In genomic region chr10:2329082-2329481, GRCh38 we compare ENCODE assay signal across 8 cellular contexts.
"Had no signal": no experiment of that assay in that cellular context is flagged by ENCODE, and none has a peak within 500 bp of the region (broad histone marks: within the 10 kb centered on the region; RNA-seq: fewer than 3 reads in every experiment).

No MANE protein-coding gene starts in this region.

- H3K4me1 ChIP-seq: HAP-1 had no signal

- H3K36me3 ChIP-seq: HAP-1 had no signal

- H3K27ac Mint-ChIP-seq: HFFc6 had no signal

- H3K9ac ChIP-seq: GM23248 had no signal

- DNase-seq: GM23248, GOT3, H7, H9, HCEC 1CT, HFFc6 had no signal

- H3K9me3 ChIP-seq: HAP-1 had no signal

- H3K4me3 Mint-ChIP-seq: H9, HFFc6 had no signal

- H2AFZ ChIP-seq: GM23248 had no signal

- H3K4me3 ChIP-seq: GM23248, HAP-1 had no signal

- H3K27ac ChIP-seq: GM23248 had no signal

- ATAC-seq: HCT116 had no signal
